1 cellular context compared by ENCODE assay signal in the genomic region with DNA sequence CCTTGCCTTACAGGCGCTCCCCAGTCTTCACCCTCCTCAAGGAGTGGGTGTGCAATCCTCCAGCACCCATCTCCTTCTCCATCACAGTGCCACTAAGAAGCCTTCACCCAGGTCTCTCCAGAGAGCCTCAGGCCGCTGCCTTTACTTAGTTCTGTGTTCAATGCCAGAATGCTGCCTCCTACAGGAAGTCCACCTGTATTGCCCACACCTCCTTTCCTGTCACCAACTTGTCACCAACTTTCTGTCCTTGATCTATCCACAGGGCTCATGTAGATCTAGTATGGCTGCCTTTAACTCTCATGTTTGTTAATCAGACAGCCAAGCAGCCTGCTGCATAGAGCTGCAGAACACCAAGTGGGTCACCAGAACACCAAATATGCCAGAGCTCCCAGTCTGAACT.
A peak's percentile ranks its signal among the peaks of the same experiment; 100 is the strongest.
TF ChIP-seq lines count a peak whose summit lies in the region.

No MANE protein-coding gene starts in this region.

TF ChIP-seq in GM12878, 131 proteins besides CTCF, POLR2A, EP300 and RAD21:
- TF ChIP-seq, protein P1, sequence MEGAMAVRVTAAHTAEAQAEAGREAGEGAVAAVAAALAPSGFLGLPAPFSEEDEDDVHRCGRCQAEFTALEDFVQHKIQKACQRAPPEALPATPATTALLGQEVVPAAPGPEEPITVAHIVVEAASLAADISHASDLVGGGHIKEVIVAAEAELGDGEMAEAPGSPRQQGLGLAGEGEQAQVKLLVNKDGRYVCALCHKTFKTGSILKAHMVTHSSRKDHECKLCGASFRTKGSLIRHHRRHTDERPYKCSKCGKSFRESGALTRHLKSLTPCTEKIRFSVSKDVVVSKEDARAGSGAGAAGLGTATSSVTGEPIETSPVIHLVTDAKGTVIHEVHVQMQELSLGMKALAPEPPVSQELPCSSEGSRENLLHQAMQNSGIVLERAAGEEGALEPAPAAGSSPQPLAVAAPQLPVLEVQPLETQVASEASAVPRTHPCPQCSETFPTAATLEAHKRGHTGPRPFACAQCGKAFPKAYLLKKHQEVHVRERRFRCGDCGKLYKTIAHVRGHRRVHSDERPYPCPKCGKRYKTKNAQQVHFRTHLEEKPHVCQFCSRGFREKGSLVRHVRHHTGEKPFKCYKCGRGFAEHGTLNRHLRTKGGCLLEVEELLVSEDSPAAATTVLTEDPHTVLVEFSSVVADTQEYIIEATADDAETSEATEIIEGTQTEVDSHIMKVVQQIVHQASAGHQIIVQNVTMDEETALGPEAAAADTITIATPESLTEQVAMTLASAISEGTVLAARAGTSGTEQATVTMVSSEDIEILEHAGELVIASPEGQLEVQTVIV (IDR thresholded peaks at IDR 0.05; ENCODE audit: borderline replicate concordance, partially characterized antibody): no peak
- no peak for TF ChIP-seq SIN3A (IDR thresholded peaks at IDR 0.05; ENCODE audit: low read depth, low read length)
- TF ChIP-seq, protein P2, sequence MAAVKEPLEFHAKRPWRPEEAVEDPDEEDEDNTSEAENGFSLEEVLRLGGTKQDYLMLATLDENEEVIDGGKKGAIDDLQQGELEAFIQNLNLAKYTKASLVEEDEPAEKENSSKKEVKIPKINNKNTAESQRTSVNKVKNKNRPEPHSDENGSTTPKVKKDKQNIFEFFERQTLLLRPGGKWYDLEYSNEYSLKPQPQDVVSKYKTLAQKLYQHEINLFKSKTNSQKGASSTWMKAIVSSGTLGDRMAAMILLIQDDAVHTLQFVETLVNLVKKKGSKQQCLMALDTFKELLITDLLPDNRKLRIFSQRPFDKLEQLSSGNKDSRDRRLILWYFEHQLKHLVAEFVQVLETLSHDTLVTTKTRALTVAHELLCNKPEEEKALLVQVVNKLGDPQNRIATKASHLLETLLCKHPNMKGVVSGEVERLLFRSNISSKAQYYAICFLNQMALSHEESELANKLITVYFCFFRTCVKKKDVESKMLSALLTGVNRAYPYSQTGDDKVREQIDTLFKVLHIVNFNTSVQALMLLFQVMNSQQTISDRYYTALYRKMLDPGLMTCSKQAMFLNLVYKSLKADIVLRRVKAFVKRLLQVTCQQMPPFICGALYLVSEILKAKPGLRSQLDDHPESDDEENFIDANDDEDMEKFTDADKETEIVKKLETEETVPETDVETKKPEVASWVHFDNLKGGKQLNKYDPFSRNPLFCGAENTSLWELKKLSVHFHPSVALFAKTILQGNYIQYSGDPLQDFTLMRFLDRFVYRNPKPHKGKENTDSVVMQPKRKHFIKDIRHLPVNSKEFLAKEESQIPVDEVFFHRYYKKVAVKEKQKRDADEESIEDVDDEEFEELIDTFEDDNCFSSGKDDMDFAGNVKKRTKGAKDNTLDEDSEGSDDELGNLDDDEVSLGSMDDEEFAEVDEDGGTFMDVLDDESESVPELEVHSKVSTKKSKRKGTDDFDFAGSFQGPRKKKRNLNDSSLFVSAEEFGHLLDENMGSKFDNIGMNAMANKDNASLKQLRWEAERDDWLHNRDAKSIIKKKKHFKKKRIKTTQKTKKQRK (IDR thresholded peaks at IDR 0.05; ENCODE audit: low read depth, low read length): no peak
- TF ChIP-seq ATF7 (IDR thresholded peaks at IDR 0.05; ENCODE audit: low read depth): no peak
- TF ChIP-seq HDAC2 (IDR thresholded peaks at IDR 0.05): no peak
- TF ChIP-seq, protein P3, sequence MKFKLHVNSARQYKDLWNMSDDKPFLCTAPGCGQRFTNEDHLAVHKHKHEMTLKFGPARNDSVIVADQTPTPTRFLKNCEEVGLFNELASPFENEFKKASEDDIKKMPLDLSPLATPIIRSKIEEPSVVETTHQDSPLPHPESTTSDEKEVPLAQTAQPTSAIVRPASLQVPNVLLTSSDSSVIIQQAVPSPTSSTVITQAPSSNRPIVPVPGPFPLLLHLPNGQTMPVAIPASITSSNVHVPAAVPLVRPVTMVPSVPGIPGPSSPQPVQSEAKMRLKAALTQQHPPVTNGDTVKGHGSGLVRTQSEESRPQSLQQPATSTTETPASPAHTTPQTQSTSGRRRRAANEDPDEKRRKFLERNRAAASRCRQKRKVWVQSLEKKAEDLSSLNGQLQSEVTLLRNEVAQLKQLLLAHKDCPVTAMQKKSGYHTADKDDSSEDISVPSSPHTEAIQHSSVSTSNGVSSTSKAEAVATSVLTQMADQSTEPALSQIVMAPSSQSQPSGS (IDR thresholded peaks at IDR 0.05; ENCODE audit: low read length): no peak
- TF ChIP-seq EED (IDR thresholded peaks at IDR 0.05; ENCODE audit: low read depth): no peak
- no peak for TF ChIP-seq PAX8 (IDR thresholded peaks at IDR 0.05)
- TF ChIP-seq, protein P4, sequence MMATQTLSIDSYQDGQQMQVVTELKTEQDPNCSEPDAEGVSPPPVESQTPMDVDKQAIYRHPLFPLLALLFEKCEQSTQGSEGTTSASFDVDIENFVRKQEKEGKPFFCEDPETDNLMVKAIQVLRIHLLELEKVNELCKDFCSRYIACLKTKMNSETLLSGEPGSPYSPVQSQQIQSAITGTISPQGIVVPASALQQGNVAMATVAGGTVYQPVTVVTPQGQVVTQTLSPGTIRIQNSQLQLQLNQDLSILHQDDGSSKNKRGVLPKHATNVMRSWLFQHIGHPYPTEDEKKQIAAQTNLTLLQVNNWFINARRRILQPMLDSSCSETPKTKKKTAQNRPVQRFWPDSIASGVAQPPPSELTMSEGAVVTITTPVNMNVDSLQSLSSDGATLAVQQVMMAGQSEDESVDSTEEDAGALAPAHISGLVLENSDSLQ (IDR thresholded peaks at IDR 0.05): peak; percentile 58
- TF ChIP-seq, protein P5, sequence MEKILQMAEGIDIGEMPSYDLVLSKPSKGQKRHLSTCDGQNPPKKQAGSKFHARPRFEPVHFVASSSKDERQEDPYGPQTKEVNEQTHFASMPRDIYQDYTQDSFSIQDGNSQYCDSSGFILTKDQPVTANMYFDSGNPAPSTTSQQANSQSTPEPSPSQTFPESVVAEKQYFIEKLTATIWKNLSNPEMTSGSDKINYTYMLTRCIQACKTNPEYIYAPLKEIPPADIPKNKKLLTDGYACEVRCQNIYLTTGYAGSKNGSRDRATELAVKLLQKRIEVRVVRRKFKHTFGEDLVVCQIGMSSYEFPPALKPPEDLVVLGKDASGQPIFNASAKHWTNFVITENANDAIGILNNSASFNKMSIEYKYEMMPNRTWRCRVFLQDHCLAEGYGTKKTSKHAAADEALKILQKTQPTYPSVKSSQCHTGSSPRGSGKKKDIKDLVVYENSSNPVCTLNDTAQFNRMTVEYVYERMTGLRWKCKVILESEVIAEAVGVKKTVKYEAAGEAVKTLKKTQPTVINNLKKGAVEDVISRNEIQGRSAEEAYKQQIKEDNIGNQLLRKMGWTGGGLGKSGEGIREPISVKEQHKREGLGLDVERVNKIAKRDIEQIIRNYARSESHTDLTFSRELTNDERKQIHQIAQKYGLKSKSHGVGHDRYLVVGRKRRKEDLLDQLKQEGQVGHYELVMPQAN (conservative IDR thresholded peaks at IDR 0.05): no peak
- TF ChIP-seq WRNIP1 (IDR thresholded peaks at IDR 0.05; ENCODE audit: borderline replicate concordance, low read depth, low read length): 0 out of 2 replicates have a peak, but pooled peaks have one; percentile 41
- peak; percentile 36; the same call in 1 of the 2 replicates for TF ChIP-seq SMARCA5 (IDR thresholded peaks at IDR 0.05)
- no peak for TF ChIP-seq EZH2 (IDR thresholded peaks at IDR 0.05; ENCODE audit: borderline replicate concordance, control insufficient read depth, low read depth, low read length)
- TF ChIP-seq YY1 (IDR thresholded peaks at IDR 0.05; ENCODE audit: low read depth, low read length): 0 out of 2 replicates have a peak, but pooled peaks have one; percentile 22
